8 cellular contexts compared by ENCODE assay signal in genomic region chr3:39177708-39178332, GRCh38. TPM values are rescaled to one million over a fixed set of nuclear protein-coding genes. Genes with fewer than 3 reads are reported as not detected.
A peak's percentile ranks its signal among the peaks of the same experiment; 100 is the strongest.
DNase-seq lines count a peak whose midpoint lies in the region; ATAC-seq and TF ChIP-seq lines count a peak whose summit lies in the region.

No MANE protein-coding gene starts in this region.

- H3K9me3 ChIP-seq in esophagus squamous epithelium (no peaks in the 10 kb centered on the region), muscle layer of colon (ENCODE audit: low read length) (no peaks in the 10 kb centered on the region)

- peak in 2 of 4 donors; percentile 35 to 58 for TF ChIP-seq POLR2A in esophagus squamous epithelium (IDR thresholded peaks at IDR 0.05)

- DNase-seq in GM10248 (ENCODE audit: extremely low spot score): peak; percentile 72
- peak; percentile 84 to 86 for DNase-seq in activated T-cell treated with anti-CD3 and anti-CD28 coated beads, Interleukin-2, amount 50 U/mL, for 48 hours
- peak; percentile 52 for DNase-seq in esophagus squamous epithelium (lab: John Stamatoyannopoulos, UW)
- peak; percentile 48 to 59 for DNase-seq in stimulated activated CD8-positive, alpha-beta memory T cell treated with anti-CD3 and anti-CD28 coated beads, Interleukin-4, amount 100 ng/mL, for 4 hours (ENCODE audit: low read depth in 2 of 2, low spot score in 1 of 2)

- no peaks in the 10 kb centered on the region for H3K27me3 ChIP-seq in esophagus squamous epithelium
- no peaks in the 10 kb centered on the region for H3K27me3 ChIP-seq in muscle layer of colon (ENCODE audit: control insufficient read depth in 1 of 2, insufficient read depth in 2 of 2, low read length in 2 of 2)

- POLR2A ChIA-PET in GM10248 (lab: Yijun Ruan, JAX): interaction anchor here (0.8 to 1.0 kb wide), 2 partner anchors 52 to 70 kb away, joined by 3 to 5 read pairs; partner anchors contain the start of genes GORASP1 and TTC21A

- H3K9ac ChIP-seq in muscle layer of colon (ENCODE audit: low read length): peak overlapping the region; percentile 73

- H3K36me3 ChIP-seq in esophagus squamous epithelium (no peaks in the 10 kb centered on the region), muscle layer of colon (ENCODE audit: insufficient read depth, low read length) (no peaks in the 10 kb centered on the region)

- peak; percentile 56 for ATAC-seq in HG03196 (IDR thresholded peaks at IDR 0.05; ENCODE audit: unreplicated experiment)
- ATAC-seq in GM18873 (IDR thresholded peaks at IDR 0.05; ENCODE audit: low FRiP score, unreplicated experiment): no peak

- intact Hi-C loops in esophagus squamous epithelium (cut with DNase I): no loop called here

- WGBS in esophagus squamous epithelium, 2 donors: 2 to 3% methylated on average over 8 to 10 of the region's 32 CpGs

- H3K27ac ChIP-seq in esophagus squamous epithelium (peak overlapping the region; percentile 76 to 90 (median 88)), muscle layer of colon (ENCODE audit: low read depth, low read length) (peak overlapping the region; percentile 91)

- H3K4me1 ChIP-seq in esophagus squamous epithelium: peaks cover 19 to 62% (median 34%) of the 10 kb centered on the region in 3 donors
- peaks cover 30% of the 10 kb centered on the region for H3K4me1 ChIP-seq in muscle layer of colon (ENCODE audit: insufficient read depth, low read length)

- CTCF ChIA-PET in GM10248 (lab: Yijun Ruan, JAX): interaction anchor here (0.7 to 2.5 kb wide), 14 partner anchors 7 to 201 kb away, joined by 3 to 21 read pairs (median 5); partner anchors contain the start of gene XIRP1

- TF ChIP-seq CTCF in GM10248 (IDR thresholded peaks at IDR 0.05; ENCODE audit: control extremely low read depth, extremely low read depth, low read depth, missing control alignments): no peak
- no peak for TF ChIP-seq CTCF in esophagus squamous epithelium (IDR thresholded peaks at IDR 0.05)

- H3K4me3 ChIP-seq in esophagus squamous epithelium: peak overlapping the region; percentile 23 to 67 (median 50)
- peak overlapping the region; percentile 37 to 59 for H3K4me3 ChIP-seq in muscle layer of colon (ENCODE audit: low read depth in 1 of 2, low read length in 2 of 2)

TF ChIP-seq in PFSK-1, 5 proteins besides CTCF, POLR2A, EP300 and RAD21:
- TF ChIP-seq TAF1 (IDR thresholded peaks at IDR 0.05; ENCODE audit: borderline replicate concordance, insufficient read depth, low read length) (no peak), FOXP2 (optimal IDR thresholded peaks at IDR 0.05; ENCODE audit: borderline replicate concordance, extremely low read depth, extremely low read length, insufficient read depth) (peak; percentile 57), REST (IDR thresholded peaks at IDR 0.05; ENCODE audit: insufficient read depth in 1 of 2, low read depth in 2 of 2, low read length in 2 of 2) (no peak), POLR2AphosphoS5 (IDR thresholded peaks at IDR 0.05; ENCODE audit: low read depth, low read length) (peak; percentile 53), SIN3A (IDR thresholded peaks at IDR 0.05; ENCODE audit: borderline replicate concordance, insufficient read depth, low read length) (no peak; the same call in 1 of the 2 replicates)

RNA-seq across cellular contexts. Expression of gene XIRP1, which starts 14.6 kb away (rescaled TPM):
- polyA plus RNA-seq in PFSK-1 (2012; ENCODE audit: insufficient read length, low read depth): not detected
- total RNA-seq in esophagus squamous epithelium: under 1 TPM in 2 of 4 donors, not detected in 2; 0.18 to 0.19 TPM

RNA-seq across cellular contexts. Expression of gene CSRNP1, which starts 24.4 kb away (rescaled TPM):
- 15.8 TPM for polyA plus RNA-seq in PFSK-1 (2012; ENCODE audit: insufficient read length, low read depth)
- total RNA-seq in esophagus squamous epithelium: 10 to 100 TPM; 11.9 to 35.6 (median 19.7) TPM
